23 cellular contexts compared by ENCODE assay signal in the genomic region with DNA sequence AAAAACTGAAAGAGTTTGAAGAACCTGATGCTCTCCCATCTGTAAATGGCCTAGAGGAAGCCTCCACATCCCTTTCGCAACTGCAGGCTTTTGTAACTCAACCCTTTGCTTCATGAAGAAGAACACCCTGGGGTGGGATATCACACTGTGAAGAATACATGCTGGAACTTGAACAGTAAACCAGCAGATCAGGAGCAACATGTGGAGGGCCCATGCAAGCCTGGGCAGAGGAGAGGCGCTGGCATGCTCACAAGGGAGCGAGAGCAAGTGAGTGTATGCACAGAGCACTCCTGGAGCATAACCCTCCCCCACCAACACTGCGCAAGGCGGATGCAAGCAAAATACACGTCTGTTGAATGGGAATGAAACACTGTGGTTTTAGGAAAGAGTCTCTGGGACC. TPM values are rescaled to one million over a fixed set of nuclear protein-coding genes. Genes with fewer than 3 reads are reported as not detected.
A peak's percentile ranks its signal among the peaks of the same experiment; 100 is the strongest.
DNase-seq lines count a peak whose midpoint lies in the region; ATAC-seq and TF ChIP-seq lines count a peak whose summit lies in the region.
"Had no signal": no experiment of that assay in that cellular context is flagged by ENCODE, and none has a peak within 500 bp of the region (broad histone marks: within the 10 kb centered on the region; RNA-seq: fewer than 3 reads in every experiment).

No MANE protein-coding gene starts in this region.

- H3K9me3 ChIP-seq in breast epithelium: no peaks in the 10 kb centered on the region
- H3K9me3 ChIP-seq in RWPE2 (ENCODE audit: severe bottlenecking): no peaks in the 10 kb centered on the region
- H3K9me3 ChIP-seq: BLaER1, SK-N-SH had no signal

- no peaks in the 10 kb centered on the region for H3K36me3 ChIP-seq in breast epithelium
- no peaks in the 10 kb centered on the region for H3K36me3 ChIP-seq in RWPE2 (ENCODE audit: low read depth)
- H3K36me3 ChIP-seq: BLaER1 had no signal

- DNase-seq in MCF 10A (ENCODE audit: unreplicated experiment): peak; percentile 96
- no peak for DNase-seq in breast epithelium (ENCODE audit: low spot score in 2 of 2)
- DNase-seq in RWPE2 (ENCODE audit: low spot score): peak; percentile 89
- peak; percentile 79 for DNase-seq in ureter (ENCODE audit: low spot score)
- DNase-seq in GM13976 (ENCODE audit: low spot score): no peak
- no peak for DNase-seq in activated naive CD4-positive, alpha-beta T cell treated with Interleukin-2 at 50 U/mL for 16 hours
- DNase-seq: CD4-positive, alpha-beta memory T cell; IMR-90; NCI-H1105; NCI-H1694; NCI-H2081 treated with DMSO at 0.1 percent for 48 hours; NCI-H226; NCI-H526 treated with DMSO at 0.1 percent for 48 hours; SHP77 treated with DMSO at 0.1 percent for 48 hours; SK-N-SH; T-cell had no signal

- H3K4me3 Mint-ChIP-seq in MCF 10A (ENCODE audit: unreplicated experiment): peak overlapping the region; percentile 28
- H3K4me3 Mint-ChIP-seq: CD4-positive, alpha-beta memory T cell; T-cell had no signal

- H3K4me3 ChIP-seq in breast epithelium (no peak overlapping the region), RWPE2 (ENCODE audit: severe bottlenecking) (no peak overlapping the region)
- H3K4me3 ChIP-seq: BLaER1 had no signal

- H3K36me3 Mint-ChIP-seq in MCF 10A (ENCODE audit: insufficient read depth, unreplicated experiment): no peaks in the 10 kb centered on the region
- H3K36me3 Mint-ChIP-seq: CD4-positive, alpha-beta memory T cell; T-cell had no signal

- H3K27ac Mint-ChIP-seq in MCF 10A (ENCODE audit: low read depth, unreplicated experiment): peak overlapping the region; percentile 87
- H3K27ac Mint-ChIP-seq: CD4-positive, alpha-beta memory T cell; T-cell had no signal

- no TSS peak for BruUV-seq in MCF 10A (replicated peaks; lab: Mats Ljungman, UMichigan)

- no peak overlapping the region for H3K27ac ChIP-seq in breast epithelium
- H3K27ac ChIP-seq in RWPE2 (ENCODE audit: poor library complexity, severe bottlenecking): peak overlapping the region; percentile 56
- H3K27ac ChIP-seq: BLaER1, HL-60 had no signal

- no peaks in the 10 kb centered on the region for H3K4me1 ChIP-seq in breast epithelium
- peaks cover 13% of the 10 kb centered on the region for H3K4me1 ChIP-seq in RWPE2 (ENCODE audit: insufficient read depth, poor library complexity, severe bottlenecking)
- H3K4me1 ChIP-seq: BLaER1 had no signal

- ATAC-seq in RWPE2 (ENCODE audit: low read depth) (peak; percentile 99), esophagus mucosa (peak; percentile 99), HG03159 (IDR thresholded peaks at IDR 0.05; ENCODE audit: unreplicated experiment) (no peak)
- ATAC-seq: T-cell had no signal

- peaks cover 29% of the 10 kb centered on the region for H3K4me1 Mint-ChIP-seq in MCF 10A (ENCODE audit: insufficient read depth, unreplicated experiment)
- H3K4me1 Mint-ChIP-seq: T-cell had no signal

- POLR2A ChIA-PET in MCF 10A (lab: Yijun Ruan, JAX): interaction anchor here (0.7 to 2.2 kb wide), 6 partner anchors 11 to 871 kb away, joined by 3 to 14 read pairs (median 3); no protein-coding TSS in a partner anchor

- H3K9me3 Mint-ChIP-seq in MCF 10A (ENCODE audit: unreplicated experiment): no peaks in the 10 kb centered on the region

- in situ Hi-C loops in GM13976 (cut with MboI; ENCODE audit: low sequenced_read_pairs, unreplicated experiment): no loop called here

- CTCF ChIA-PET in MCF 10A (lab: Yijun Ruan, JAX): interaction anchor here (0.6 to 1.0 kb wide), 3 partner anchors 9 to 328 kb away, joined by 3 read pairs; no protein-coding TSS in a partner anchor

- H3K27me3 ChIP-seq in breast epithelium (no peaks in the 10 kb centered on the region), RWPE2 (ENCODE audit: insufficient read depth, poor library complexity, severe bottlenecking) (no peaks in the 10 kb centered on the region)
- H3K27me3 ChIP-seq: BLaER1 had no signal

- intact Hi-C loops in MCF 10A (cut with micrococcal nuclease): loop anchor here (5.0 kb wide), 1 partner anchor 52 kb away; no protein-coding TSS in a partner anchor
- intact Hi-C loops in breast epithelium (cut with DNase I; ENCODE audit: low total_unique reads): no loop called here

- no peaks in the 10 kb centered on the region for H3K27me3 Mint-ChIP-seq in MCF 10A (ENCODE audit: insufficient read depth, unreplicated experiment)
- H3K27me3 Mint-ChIP-seq: CD4-positive, alpha-beta memory T cell; T-cell had no signal

- no peak for TF ChIP-seq POLR2A in breast epithelium (IDR thresholded peaks at IDR 0.05)

- TF ChIP-seq CTCF in MCF 10A (IDR thresholded peaks at IDR 0.05; ENCODE audit: unreplicated experiment): no peak
- no peak for TF ChIP-seq CTCF in breast epithelium (IDR thresholded peaks at IDR 0.05)
- no peak for TF ChIP-seq CTCF in RWPE2 (IDR thresholded peaks at IDR 0.05; ENCODE audit: poor library complexity, severe bottlenecking)
- no peak for TF ChIP-seq CTCF in GM13976 (IDR thresholded peaks at IDR 0.05; ENCODE audit: borderline replicate concordance, control extremely low read depth, extremely low read depth, insufficient read depth, missing control alignments)

RNA-seq across cellular contexts. Expression of a gene that starts 24.6 kb away (rescaled TPM):
- not detected in 2 replicates for total RNA-seq in MCF 10A (2022)
- total RNA-seq in breast epithelium: 1 to 10 TPM; 1.3 to 6.9 (median 5.9) TPM
- 18.8 TPM for total RNA-seq in esophagus mucosa
- 6.1 TPM for total RNA-seq in ureter
- total RNA-seq: A673; CD4-positive, alpha-beta memory T cell; IMR-90; M059J; OCI-LY7; T-cell had no signal

Comparison
In these comparisons a context has a peak if more than half of its experiments do, and no peak if none do; other contexts are left out.
1. DNase-seq: peak in MCF 10A (single experiment), RWPE2 (single experiment) and ureter (single experiment); none in breast epithelium (0 of 2), GM13976 (single experiment) and activated naive CD4-positive, alpha-beta T cell treated with Interleukin-2 at 50 U/mL for 16 hours (single experiment).